Comparison of ENCODE assay signal across 36 cellular contexts in the genomic region with DNA sequence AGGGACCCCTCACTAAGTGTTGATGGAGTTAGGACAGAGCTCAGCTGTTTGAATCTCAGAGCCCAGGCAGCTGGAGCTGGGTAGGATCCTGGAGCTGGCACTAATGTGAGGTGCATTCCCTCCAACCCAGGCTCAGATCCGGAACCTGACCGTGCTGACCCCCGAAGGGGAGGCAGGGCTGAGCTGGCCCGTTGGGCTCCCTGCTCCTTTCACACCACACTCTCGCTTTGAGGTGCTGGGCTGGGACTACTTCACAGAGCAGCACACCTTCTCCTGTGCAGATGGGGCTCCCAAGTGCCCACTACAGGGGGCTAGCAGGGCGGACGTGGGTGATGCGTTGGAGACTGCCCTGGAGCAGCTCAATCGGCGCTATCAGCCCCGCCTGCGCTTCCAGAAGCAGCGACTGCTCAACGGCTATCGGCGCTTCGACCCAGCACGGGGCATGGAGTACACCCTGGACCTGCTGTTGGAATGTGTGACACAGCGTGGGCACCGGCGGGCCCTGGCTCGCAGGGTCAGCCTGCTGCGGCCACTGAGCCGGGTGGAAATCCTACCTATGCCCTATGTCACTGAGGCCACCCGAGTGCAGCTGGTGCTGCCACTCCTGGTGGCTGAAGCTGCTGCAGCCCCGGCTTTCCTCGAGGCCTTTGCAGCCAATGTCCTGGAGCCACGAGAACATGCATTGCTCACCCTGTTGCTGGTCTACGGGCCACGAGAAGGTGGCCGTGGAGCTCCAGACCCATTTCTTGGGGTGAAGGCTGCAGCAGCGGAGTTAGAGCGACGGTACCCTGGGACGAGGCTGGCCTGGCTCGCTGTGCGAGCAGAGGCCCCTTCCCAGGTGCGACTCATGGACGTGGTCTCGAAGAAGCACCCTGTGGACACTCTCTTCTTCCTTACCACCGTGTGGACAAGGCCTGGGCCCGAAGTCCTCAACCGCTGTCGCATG. TPM values are rescaled to one million over a fixed set of nuclear protein-coding genes. Genes with fewer than 3 reads are reported as not detected.
DNase-seq lines count a peak whose midpoint lies in the region; ATAC-seq, FAIRE-seq and TF ChIP-seq lines count a peak whose summit lies in the region.
"Had no signal": no experiment of that assay in that cellular context is flagged by ENCODE, and none has a peak within 500 bp of the region (broad histone marks: within the 10 kb centered on the region; RNA-seq: fewer than 3 reads in every experiment).

No MANE protein-coding gene starts in this region.

- intact Hi-C loops in K562 (cut with micrococcal nuclease) = no loop called here
- intact Hi-C loops in posterior vena cava (cut with DNase I) = no loop called here

- POLR2A ChIA-PET in K562 (lab: Yijun Ruan, JAX) = interaction anchor here (0.6 to 3.8 kb wide), 13 partner anchors 9 to 108 kb away, joined by 3 to 36 read pairs (median 5); a partner anchor contains a TSS

- H3K4me1 ChIP-seq in K562 (replicated peaks in 1 of 2; ENCODE audit: control insufficient read depth in 2 of 2, insufficient read depth in 2 of 2, low read length in 2 of 2) = peaks cover 17 to 45% of the 10 kb centered on the region in 2 experiments; a peak in 4 of 5 replicates

- H3K9me3 ChIP-seq in K562 (replicated peaks; ENCODE audit: control insufficient read depth, insufficient read depth, low read depth, low read length) = no peaks in the 10 kb centered on the region
- H3K9me3 ChIP-seq: ascending aorta, left lung, SK-N-SH, upper lobe of left lung had no signal

- no peaks in the 10 kb centered on the region for H3K27me3 ChIP-seq in K562 (ENCODE audit: control insufficient read depth in 2 of 2, insufficient read depth in 2 of 2, low read length in 2 of 2)
- H3K27me3 ChIP-seq: ascending aorta, left lung, upper lobe of left lung had no signal

- CTCF ChIA-PET in K562 (lab: Yijun Ruan, JAX; ENCODE audit: low intra/inter-chr PET ratio) = no interaction called here

- TF ChIP-seq POLR2A in K562 (conservative IDR thresholded peaks at IDR 0.05) = no peak

- H3K79me2 ChIP-seq in K562 (ENCODE audit: control insufficient read depth, insufficient read depth, low read length) = peaks cover 23% of the 10 kb centered on the region

- peaks cover 4% of the 10 kb centered on the region for H3K9me1 ChIP-seq in K562 (ENCODE audit: control insufficient read depth, insufficient read depth, low read length)

- H3K4me2 ChIP-seq in K562 (ENCODE audit: insufficient read depth, low read length) = no peak overlapping the region
- H3K4me2 ChIP-seq: SK-N-SH had no signal

- WGBS in K562 (ENCODE audit: insufficient coverage, low coverage, missing lambda C conversion rate) = 93% methylated on average over 44 of the region's 44 CpGs

- in situ Hi-C loops in K562 (cut with MboI) = no loop called here

- ATAC-seq in K562 (no peak), left lobe of liver (no peak), HG02610 (IDR thresholded peaks at IDR 0.05; ENCODE audit: unreplicated experiment) (no peak)
- ATAC-seq: activated CD4-positive, CD25-positive, alpha-beta regulatory T cell treated with anti-CD3 and anti-CD28 coated beads, Interleukin-2, amount 50 U/mL, for 24 hours; left lung; T-helper 17 cell had no signal

- no TSS peak for BruUV-seq in K562 (replicated peaks; lab: Mats Ljungman, UMichigan)

- DNase-seq in HT-29 (ENCODE audit: low spot score) (peak; percentile 0), K562 (ENCODE audit: extremely low read depth in 1 of 4, low spot score in 3 of 4) (no peak), posterior vena cava (ENCODE audit: low spot score) (peak; percentile 80), left lobe of liver (ENCODE audit: low spot score) (no peak)
- DNase-seq: activated CD4-positive, alpha-beta T cell treated with anti-CD3 and anti-CD28 coated beads, Interleukin-2, amount 50 U/mL, for 4 hours; activated gamma-delta T cell treated with Interleukin-2 at 50 U/mL for 16 hours; activated naive CD8-positive, alpha-beta T cell treated with anti-CD3 and anti-CD28 coated beads, Interleukin-2, amount 10 ng/mL, durations not matched to agents 7 days and 5 days; activated T-cell treated with anti-CD3 and anti-CD28 coated beads, Interleukin-2, amount 50 U/mL, for 48 hours; DMS 273 treated with DMSO at 0.1 percent for 48 hours; effector CD8-positive, alpha-beta T cell; immature natural killer cell; left lung; MM.1S; NCI-H1930; NCI-H2171 treated with DMSO at 0.1 percent for 48 hours; NCI-H510A treated with DMSO at 0.1 percent for 48 hours; occipital lobe; stimulated activated naive CD4-positive, alpha-beta T cell; T-helper 17 cell had no signal

- TF ChIP-seq EP300 in K562 (IDR thresholded peaks at IDR 0.05; ENCODE audit: low read length) = no peak

- TF ChIP-seq RAD21 in K562 (CRISPR knock-in tag; conservative IDR thresholded peaks at IDR 0.05 in 1 of 2, IDR thresholded peaks at IDR 0.05 in 1 of 2) = no peak

- no peak overlapping the region; a peak in 1 of 4 replicates for H3K9ac ChIP-seq in K562 (ENCODE audit: insufficient read depth in 1 of 2, low read depth in 2 of 2, low read length in 2 of 2)
- H3K9ac ChIP-seq: SK-N-SH had no signal

- H4K20me1 ChIP-seq in K562 (replicated peaks; ENCODE audit: control insufficient read depth, insufficient read depth, low read length) = peaks cover 65% of the 10 kb centered on the region

- no peak overlapping the region for H3K4me3 ChIP-seq in K562
- H3K4me3 ChIP-seq: ascending aorta, coronary artery, left lung, skin epidermis, upper lobe of left lung had no signal

- H3K36me3 ChIP-seq in K562 (ENCODE audit: control insufficient read depth, insufficient read depth, low read length) = peaks cover 42% of the 10 kb centered on the region; the same call in 2 of the 3 replicates

- no peak for TF ChIP-seq CTCF in K562 (IDR thresholded peaks at IDR 0.05 in 2 of 3, conservative IDR thresholded peaks at IDR 0.05 in 1 of 3; ENCODE audit: insufficient read depth in 2 of 3, low read depth in 1 of 3, low read length in 3 of 3)

- H3K27ac ChIP-seq in K562 (ENCODE audit: extremely low read depth, low read depth, low read length) = no peak overlapping the region
- H3K27ac ChIP-seq: ascending aorta, coronary artery, left lung, RWPE1, upper lobe of left lung had no signal

- H2AFZ ChIP-seq in K562 (ENCODE audit: low read depth, low read length) = no peak overlapping the region

- FAIRE-seq in K562 (lab: Jason Lieb, UNC) = no peak
- FAIRE-seq: GM18507, TTC549 had no signal

RNA-seq across cellular contexts. Expression of a gene that starts 5.2 kb away (rescaled TPM):
- 72.5 and 87.7 TPM in 2 replicates for total RNA-seq in HT-29 (2014; rRNA removed; shearing (Covaris generic))
- total RNA-seq in K562 (2011; cell fraction: chromatin; rRNA removed; ENCODE audit: low replicate concordance) = 109 and 238 TPM in 2 replicates
- total RNA-seq in K562 (2011; cell fraction: nucleolus; rRNA removed) = 182 and 210 TPM in 2 replicates
- total RNA-seq in K562 (2011; cell fraction: nucleoplasm; rRNA removed) = 98.1 and 129 TPM in 2 replicates
- total RNA-seq in K562 (2014; rRNA removed) = 18.8 and 21.4 TPM in 2 replicates
- total RNA-seq in K562 (2014; rRNA removed; fragmentation: Illumina TruSeq; extraction: Trizol) = 6.1 and 7.1 TPM in 2 replicates
- total RNA-seq in K562 (2015; rRNA removed; fragmentation: Illumina TruSeq; extraction: Trizol) = 12.0 and 13.1 TPM in 2 replicates
- total RNA-seq in K562 (2021) = 29.7 and 32.8 TPM in 2 replicates
- 10.5 and 14.3 TPM in 2 replicates for polyA plus RNA-seq in K562 (2011; rRNA removed)
- 10.5 and 18.5 TPM in 2 replicates for polyA plus RNA-seq in K562 (2011; cell fraction: cytosol; rRNA removed)
- polyA plus RNA-seq in K562 (2011; cell fraction: nucleus; rRNA removed) = 112 and 142 TPM in 2 replicates
- polyA plus RNA-seq in K562 (2012) = 13.7 and 35.4 TPM in 2 replicates
- polyA plus RNA-seq in K562 (2014; fragmentation: Illumina TruSeq; extraction: Trizol) = 8.4 and 10.8 TPM in 2 replicates
- under 1 TPM; 0.08 to 0.24 TPM for polyA plus RNA-seq in K562 (2014; fragmentation: Nextera tagmentation; extraction: Ambion mirVana)
- 17.8 and 18.3 TPM in 2 replicates for polyA plus RNA-seq in K562 (2014; rRNA removed)
- polyA minus RNA-seq in K562 (2011; rRNA and poly(A)+ RNA removed) = 16.5 and 17.8 TPM in 2 replicates
- 16.9 and 19.6 TPM in 2 replicates for polyA minus RNA-seq in K562 (2011; cell fraction: cytosol; rRNA and poly(A)+ RNA removed)
- 86.3 and 114 TPM in 2 replicates for polyA minus RNA-seq in K562 (2011; cell fraction: nucleus; rRNA and poly(A)+ RNA removed)
- 10 to 100 TPM; 37.5 to 40.7 TPM for total RNA-seq in posterior vena cava
- total RNA-seq in left lobe of liver = 16.1 TPM

RNA-seq across cellular contexts. Expression of a gene that starts 10.5 kb away (rescaled TPM):
- 80.2 and 82.5 TPM in 2 replicates for total RNA-seq in HT-29 (2014; rRNA removed; shearing (Covaris generic))
- total RNA-seq in K562 (2011; cell fraction: chromatin; rRNA removed; ENCODE audit: low replicate concordance) = 65.4 and 103 TPM in 2 replicates
- 49.7 and 54.7 TPM in 2 replicates for total RNA-seq in K562 (2011; cell fraction: nucleolus; rRNA removed)
- 43.1 and 48.4 TPM in 2 replicates for total RNA-seq in K562 (2011; cell fraction: nucleoplasm; rRNA removed)
- total RNA-seq in K562 (2014; rRNA removed) (117 and 145 TPM in 2 replicates), K562 (2014; rRNA removed; fragmentation: Illumina TruSeq; extraction: Trizol) (79.5 and 110 TPM in 2 replicates), K562 (2015; rRNA removed; fragmentation: Illumina TruSeq; extraction: Trizol) (113 TPM in 2 replicates), K562 (2021) (122 and 129 TPM in 2 replicates), posterior vena cava (10 to 100 TPM; 24.4 to 27.4 TPM), left lobe of liver (7.8 TPM)
- polyA plus RNA-seq in K562 (2011; rRNA removed) (43.1 and 62.1 TPM in 2 replicates), K562 (2014; fragmentation: Illumina TruSeq; extraction: Trizol) (165 and 177 TPM in 2 replicates), K562 (2014; fragmentation: Nextera tagmentation; extraction: Ambion mirVana) (100 to 1,000 TPM; 103 to 224 TPM), K562 (2014; rRNA removed) (88.2 and 97.5 TPM in 2 replicates)
- polyA plus RNA-seq in K562 (2011; cell fraction: cytosol; rRNA removed) = 54.5 and 89.8 TPM in 2 replicates
- polyA plus RNA-seq in K562 (2011; cell fraction: nucleus; rRNA removed) = 36.6 and 65.1 TPM in 2 replicates
- 64.0 and 75.1 TPM in 2 replicates for polyA plus RNA-seq in K562 (2012)
- polyA minus RNA-seq in K562 (2011; rRNA and poly(A)+ RNA removed) = 49.7 and 116 TPM in 2 replicates
- 23.5 and 52.3 TPM in 2 replicates for polyA minus RNA-seq in K562 (2011; cell fraction: cytosol; rRNA and poly(A)+ RNA removed)
- 17.1 and 26.5 TPM in 2 replicates for polyA minus RNA-seq in K562 (2011; cell fraction: nucleus; rRNA and poly(A)+ RNA removed)

RNA-seq across cellular contexts. Expression of a gene that starts 11.0 kb away (rescaled TPM):
- total RNA-seq in HT-29 (2014; rRNA removed; shearing (Covaris generic)) = 1.1 and 1.3 TPM in 2 replicates
- 10.6 and 29.3 TPM in 2 replicates for total RNA-seq in K562 (2011; cell fraction: chromatin; rRNA removed; ENCODE audit: low replicate concordance)
- total RNA-seq in K562 (2011; cell fraction: nucleolus; rRNA removed) = 11.1 and 13.0 TPM in 2 replicates
- total RNA-seq in K562 (2011; cell fraction: nucleoplasm; rRNA removed) = 9.4 and 19.5 TPM in 2 replicates
- total RNA-seq in K562 (2014; rRNA removed) (2.2 and 2.9 TPM in 2 replicates), K562 (2014; rRNA removed; fragmentation: Illumina TruSeq; extraction: Trizol) (1.2 and 1.3 TPM in 2 replicates), K562 (2015; rRNA removed; fragmentation: Illumina TruSeq; extraction: Trizol) (1.5 and 1.8 TPM in 2 replicates), K562 (2021) (2.3 and 3.6 TPM in 2 replicates), posterior vena cava (10 to 100 TPM; 45.8 to 68.4 TPM), left lobe of liver (2.2 TPM)
- polyA plus RNA-seq in K562 (2011; rRNA removed) (2.7 and 4.6 TPM in 2 replicates), K562 (2014; fragmentation: Illumina TruSeq; extraction: Trizol) (1.9 and 2.6 TPM in 2 replicates), K562 (2014; fragmentation: Nextera tagmentation; extraction: Ambion mirVana) (under 1 TPM; 0.43 to 0.46 TPM), K562 (2014; rRNA removed) (2.6 and 3.0 TPM in 2 replicates)
- polyA plus RNA-seq in K562 (2011; cell fraction: cytosol; rRNA removed) = 3.2 and 4.4 TPM in 2 replicates
- polyA plus RNA-seq in K562 (2011; cell fraction: nucleus; rRNA removed) = 26.3 and 28.4 TPM in 2 replicates
- 6.9 and 15.2 TPM in 2 replicates for polyA plus RNA-seq in K562 (2012)
- polyA minus RNA-seq in K562 (2011; rRNA and poly(A)+ RNA removed) = 1.2 and 1.3 TPM in 2 replicates
- polyA minus RNA-seq in K562 (2011; cell fraction: cytosol; rRNA and poly(A)+ RNA removed) = 1.9 and 2.6 TPM in 2 replicates
- 3.0 and 3.2 TPM in 2 replicates for polyA minus RNA-seq in K562 (2011; cell fraction: nucleus; rRNA and poly(A)+ RNA removed)

RNA-seq across cellular contexts. Expression of a gene that starts 27.2 kb away (rescaled TPM):
- not detected in 2 replicates for total RNA-seq in HT-29 (2014; rRNA removed; shearing (Covaris generic))
- 1.00 TPM in 1 of 2 replicates, not detected in the other for total RNA-seq in K562 (2011; cell fraction: chromatin; rRNA removed; ENCODE audit: low replicate concordance)
- 1.6 and 4.0 TPM in 2 replicates for total RNA-seq in K562 (2011; cell fraction: nucleolus; rRNA removed)
- total RNA-seq in K562 (2011; cell fraction: nucleoplasm; rRNA removed) = 1.2 TPM in 1 of 2 replicates, not detected in the other
- total RNA-seq in K562 (2014; rRNA removed) (not detected in 2 replicates), K562 (2014; rRNA removed; fragmentation: Illumina TruSeq; extraction: Trizol) (not detected in 2 replicates), K562 (2015; rRNA removed; fragmentation: Illumina TruSeq; extraction: Trizol) (not detected in 2 replicates), K562 (2021) (not detected in 2 replicates), posterior vena cava (1 to 10 TPM in 1 of 2 donors, not detected in 1; 1.1 TPM), left lobe of liver (not detected)
- polyA plus RNA-seq in K562 (2011; rRNA removed) (not detected in 2 replicates), K562 (2014; fragmentation: Illumina TruSeq; extraction: Trizol) (not detected in 2 replicates), K562 (2014; fragmentation: Nextera tagmentation; extraction: Ambion mirVana) (not detected), K562 (2014; rRNA removed) (not detected in 2 replicates)
- polyA plus RNA-seq in K562 (2011; cell fraction: cytosol; rRNA removed) = not detected in 2 replicates
- polyA plus RNA-seq in K562 (2011; cell fraction: nucleus; rRNA removed) = 0.53 TPM in 1 of 2 replicates, not detected in the other
- not detected in 2 replicates for polyA plus RNA-seq in K562 (2012)
- polyA minus RNA-seq in K562 (2011; rRNA and poly(A)+ RNA removed) = not detected in 2 replicates
- polyA minus RNA-seq in K562 (2011; cell fraction: cytosol; rRNA and poly(A)+ RNA removed) = not detected in 2 replicates
- not detected in 2 replicates for polyA minus RNA-seq in K562 (2011; cell fraction: nucleus; rRNA and poly(A)+ RNA removed)
- total RNA-seq: ascending aorta, cardiac septum, epithelial cell of proximal tubule, glomerular endothelial cell, left lung, occipital lobe, OCI-LY7, upper lobe of left lung had no signal
- polyA plus RNA-seq: AG04450, BJ, immature natural killer cell, SK-N-SH had no signal

RNA-seq across cellular contexts. Expression of a gene that starts 50.5 kb away (rescaled TPM):
- not detected in 2 replicates for total RNA-seq in HT-29 (2014; rRNA removed; shearing (Covaris generic))
- total RNA-seq in K562 (2011; cell fraction: chromatin; rRNA removed; ENCODE audit: low replicate concordance) = not detected in 2 replicates
- not detected in 2 replicates for total RNA-seq in K562 (2011; cell fraction: nucleolus; rRNA removed)
- not detected in 2 replicates for total RNA-seq in K562 (2011; cell fraction: nucleoplasm; rRNA removed)
- total RNA-seq in K562 (2014; rRNA removed) (not detected in 2 replicates), K562 (2014; rRNA removed; fragmentation: Illumina TruSeq; extraction: Trizol) (not detected in 2 replicates), K562 (2015; rRNA removed; fragmentation: Illumina TruSeq; extraction: Trizol) (not detected in 2 replicates), K562 (2021) (not detected in 2 replicates), posterior vena cava (not detected), left lobe of liver (not detected)
- polyA plus RNA-seq in K562 (2011; rRNA removed) (not detected in 2 replicates), K562 (2014; fragmentation: Illumina TruSeq; extraction: Trizol) (not detected in 2 replicates), K562 (2014; fragmentation: Nextera tagmentation; extraction: Ambion mirVana) (not detected), K562 (2014; rRNA removed) (not detected in 2 replicates)
- not detected in 2 replicates for polyA plus RNA-seq in K562 (2011; cell fraction: cytosol; rRNA removed)
- not detected in 2 replicates for polyA plus RNA-seq in K562 (2011; cell fraction: nucleus; rRNA removed)
- not detected in 2 replicates for polyA plus RNA-seq in K562 (2012)
- not detected in 2 replicates for polyA minus RNA-seq in K562 (2011; rRNA and poly(A)+ RNA removed)
- not detected in 2 replicates for polyA minus RNA-seq in K562 (2011; cell fraction: cytosol; rRNA and poly(A)+ RNA removed)
- polyA minus RNA-seq in K562 (2011; cell fraction: nucleus; rRNA and poly(A)+ RNA removed) = not detected in 2 replicates
- total RNA-seq: activated naive CD8-positive, alpha-beta T cell treated with anti-CD3 and anti-CD28 coated beads, Interleukin-2, amount 10 ng/mL, durations not matched to agents 7 days and 5 days; ascending aorta; epithelial cell of proximal tubule; glomerular endothelial cell; H4; left lung; occipital lobe; OCI-LY7; T-helper 17 cell; upper lobe of left lung had no signal
- polyA plus RNA-seq: AG04450, BJ, immature natural killer cell, SK-N-SH had no signal

Comparison
In these comparisons a context has a peak if more than half of its experiments do, and no peak if none do; other contexts are left out.
1. DNase-seq: peak in HT-29 (single experiment) and posterior vena cava (single experiment); none in K562 (0 of 4) and left lobe of liver (single experiment).